In the genomic region with DNA sequence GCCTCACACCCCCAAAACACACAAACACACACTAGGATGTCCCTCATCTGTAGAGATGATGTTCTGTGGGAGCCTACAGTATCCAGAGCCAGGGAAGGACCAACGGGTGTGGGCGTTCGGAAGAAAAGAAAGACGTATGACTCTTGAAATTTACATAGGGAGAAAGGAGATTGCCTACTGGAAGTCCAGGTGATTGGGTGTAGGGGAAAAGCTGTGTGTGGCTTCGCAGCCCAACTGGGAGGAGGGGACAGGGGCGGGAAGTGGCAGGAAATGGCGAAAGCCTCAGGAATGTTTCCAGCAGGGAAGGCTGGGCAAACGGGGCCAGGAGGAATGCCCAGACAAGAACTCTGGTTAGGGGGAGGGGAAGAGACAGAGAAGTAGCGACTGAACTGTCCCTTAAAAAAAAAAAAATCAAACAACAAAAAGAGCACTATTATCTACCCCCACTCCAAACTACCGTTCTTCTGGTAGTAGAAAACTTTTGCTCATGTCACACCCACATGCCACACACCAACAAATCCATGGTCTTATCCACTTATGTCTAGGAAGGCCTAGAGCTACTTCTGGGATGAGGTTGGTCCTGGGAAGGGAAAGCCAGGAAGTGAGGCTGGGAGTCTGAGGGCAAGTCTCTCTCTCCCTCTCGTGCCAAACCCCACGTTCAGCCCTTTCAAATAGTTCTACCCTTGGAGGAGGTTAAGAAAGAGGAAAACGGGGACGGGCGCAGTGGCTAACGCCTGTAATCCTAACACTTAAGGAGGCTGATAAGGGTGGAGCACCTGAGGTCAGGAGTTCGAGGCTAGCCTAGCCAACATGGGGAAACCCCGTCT, we compare ENCODE assay signal across 1 cellular context.
TF ChIP-seq lines count a peak whose summit lies in the region.

No MANE protein-coding gene starts in this region.

TF ChIP-seq in HepG2, 621 proteins besides CTCF, POLR2A, EP300 and RAD21 (continued from another document and continues in another):
- TF ChIP-seq, protein P1, sequence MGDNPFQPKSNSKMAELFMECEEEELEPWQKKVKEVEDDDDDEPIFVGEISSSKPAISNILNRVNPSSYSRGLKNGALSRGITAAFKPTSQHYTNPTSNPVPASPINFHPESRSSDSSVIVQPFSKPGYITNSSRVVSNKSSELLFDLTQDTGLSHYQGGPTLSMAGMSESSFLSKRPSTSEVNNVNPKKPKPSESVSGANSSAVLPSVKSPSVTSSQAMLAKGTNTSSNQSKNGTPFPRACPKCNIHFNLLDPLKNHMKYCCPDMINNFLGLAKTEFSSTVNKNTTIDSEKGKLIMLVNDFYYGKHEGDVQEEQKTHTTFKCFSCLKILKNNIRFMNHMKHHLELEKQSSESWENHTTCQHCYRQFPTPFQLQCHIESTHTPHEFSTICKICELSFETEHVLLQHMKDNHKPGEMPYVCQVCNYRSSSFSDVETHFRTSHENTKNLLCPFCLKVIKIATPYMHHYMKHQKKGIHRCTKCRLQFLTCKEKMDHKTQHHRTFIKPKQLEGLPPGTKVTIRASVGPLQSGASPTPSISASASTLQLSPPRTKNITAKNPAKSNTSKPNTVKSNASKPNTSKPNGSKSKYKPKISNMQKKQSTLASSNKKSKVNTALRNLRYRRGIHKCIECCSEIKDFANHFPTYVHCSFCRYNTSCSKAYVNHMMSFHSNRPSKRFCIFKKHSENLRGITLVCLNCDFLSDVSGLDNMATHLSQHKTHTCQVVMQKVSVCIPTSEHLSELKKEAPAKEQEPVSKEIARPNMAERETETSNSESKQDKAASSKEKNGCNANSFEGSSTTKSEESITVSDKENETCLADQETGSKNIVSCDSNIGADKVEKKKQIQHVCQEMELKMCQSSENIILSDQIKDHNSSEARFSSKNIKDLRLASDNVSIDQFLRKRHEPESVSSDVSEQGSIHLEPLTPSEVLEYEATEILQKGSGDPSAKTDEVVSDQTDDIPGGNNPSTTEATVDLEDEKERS (CRISPR knock-in tag; IDR thresholded peaks at IDR 0.05), result no peak
- TF ChIP-seq ZNF20 (CRISPR knock-in tag; IDR thresholded peaks at IDR 0.05) (no peak), ARID2 (CRISPR knock-in tag; IDR thresholded peaks at IDR 0.05; ENCODE audit: borderline replicate concordance) (no peak), KDM6A (CRISPR knock-in tag; IDR thresholded peaks at IDR 0.05; ENCODE audit: low read depth) (peak; percentile 73), SMC3 (IDR thresholded peaks at IDR 0.05; ENCODE audit: low read length) (no peak), SIN3A (IDR thresholded peaks at IDR 0.05; ENCODE audit: borderline replicate concordance, low read depth, low read length) (no peak), SMAD1 (CRISPR knock-in tag; IDR thresholded peaks at IDR 0.05; ENCODE audit: borderline replicate concordance, low read depth) (0 out of 2 replicates have a peak, but pooled peaks have one; percentile 26), BCL6 (CRISPR knock-in tag; IDR thresholded peaks at IDR 0.05) (peak; percentile 29; the same call in 1 of the 2 replicates), GABPA (IDR thresholded peaks at IDR 0.05; ENCODE audit: low read depth, low read length) (no peak), GABPA (CRISPR knock-in tag; IDR thresholded peaks at IDR 0.05; ENCODE audit: low read depth) (peak; percentile 84), ARNT2 (CRISPR knock-in tag; IDR thresholded peaks at IDR 0.05; ENCODE audit: low read depth) (peak; percentile 49; the same call in 1 of the 2 replicates), SMARCE1 (IDR thresholded peaks at IDR 0.05; ENCODE audit: borderline replicate concordance) (no peak), ZC3H13 (CRISPR knock-in tag; IDR thresholded peaks at IDR 0.05) (no peak), YY1 (IDR thresholded peaks at IDR 0.05; ENCODE audit: insufficient read depth, insufficient replicate concordance, low read depth, low read length) (peak; percentile 84), ISX (CRISPR knock-in tag; conservative IDR thresholded peaks at IDR 0.05) (no peak), ZNF225 (CRISPR knock-in tag; IDR thresholded peaks at IDR 0.05) (no peak; the same call in 1 of the 2 replicates), KAT8 (CRISPR knock-in tag; IDR thresholded peaks at IDR 0.05) (peak; percentile 59; the same call in 1 of the 2 replicates), HOXA9 (CRISPR knock-in tag; IDR thresholded peaks at IDR 0.05; ENCODE audit: borderline replicate concordance) (no peak), RFXANK (CRISPR knock-in tag; IDR thresholded peaks at IDR 0.05) (peak; percentile 63; the same call in 1 of the 2 replicates), MBNL3 (CRISPR knock-in tag; conservative IDR thresholded peaks at IDR 0.05) (no peak), MYC (CRISPR knock-in tag; IDR thresholded peaks at IDR 0.05; ENCODE audit: borderline replicate concordance) (peak; percentile 63; the same call in 1 of the 2 replicates), GATAD1 (CRISPR knock-in tag; IDR thresholded peaks at IDR 0.05) (peak; percentile 55; the same call in 1 of the 2 replicates), HMG20B (CRISPR knock-in tag; conservative IDR thresholded peaks at IDR 0.05) (0 out of 2 replicates have a peak, but pooled peaks have one; percentile 32), ZNF44 (CRISPR knock-in tag; IDR thresholded peaks at IDR 0.05) (no peak), DNMT1 (CRISPR knock-in tag; IDR thresholded peaks at IDR 0.05) (no peak), ZNF749 (CRISPR knock-in tag; IDR thresholded peaks at IDR 0.05; ENCODE audit: borderline replicate concordance) (peak; percentile 58; the same call in 1 of the 2 replicates), CEBPG (CRISPR knock-in tag; IDR thresholded peaks at IDR 0.05) (peak; percentile 82), HMG20A (CRISPR knock-in tag; IDR thresholded peaks at IDR 0.05; ENCODE audit: borderline replicate concordance) (peak; percentile 55; the same call in 1 of the 2 replicates), NFRKB (IDR thresholded peaks at IDR 0.05) (no peak), ZNF670 (CRISPR knock-in tag; IDR thresholded peaks at IDR 0.05; ENCODE audit: borderline replicate concordance) (0 out of 2 replicates have a peak, but pooled peaks have one; percentile 40), ZNF883 (CRISPR knock-in tag; IDR thresholded peaks at IDR 0.05; ENCODE audit: not compliant biosample characterization) (no peak), ZNF333 (CRISPR knock-in tag; IDR thresholded peaks at IDR 0.05; ENCODE audit: borderline replicate concordance) (no peak)
- TF ChIP-seq, protein P2, sequence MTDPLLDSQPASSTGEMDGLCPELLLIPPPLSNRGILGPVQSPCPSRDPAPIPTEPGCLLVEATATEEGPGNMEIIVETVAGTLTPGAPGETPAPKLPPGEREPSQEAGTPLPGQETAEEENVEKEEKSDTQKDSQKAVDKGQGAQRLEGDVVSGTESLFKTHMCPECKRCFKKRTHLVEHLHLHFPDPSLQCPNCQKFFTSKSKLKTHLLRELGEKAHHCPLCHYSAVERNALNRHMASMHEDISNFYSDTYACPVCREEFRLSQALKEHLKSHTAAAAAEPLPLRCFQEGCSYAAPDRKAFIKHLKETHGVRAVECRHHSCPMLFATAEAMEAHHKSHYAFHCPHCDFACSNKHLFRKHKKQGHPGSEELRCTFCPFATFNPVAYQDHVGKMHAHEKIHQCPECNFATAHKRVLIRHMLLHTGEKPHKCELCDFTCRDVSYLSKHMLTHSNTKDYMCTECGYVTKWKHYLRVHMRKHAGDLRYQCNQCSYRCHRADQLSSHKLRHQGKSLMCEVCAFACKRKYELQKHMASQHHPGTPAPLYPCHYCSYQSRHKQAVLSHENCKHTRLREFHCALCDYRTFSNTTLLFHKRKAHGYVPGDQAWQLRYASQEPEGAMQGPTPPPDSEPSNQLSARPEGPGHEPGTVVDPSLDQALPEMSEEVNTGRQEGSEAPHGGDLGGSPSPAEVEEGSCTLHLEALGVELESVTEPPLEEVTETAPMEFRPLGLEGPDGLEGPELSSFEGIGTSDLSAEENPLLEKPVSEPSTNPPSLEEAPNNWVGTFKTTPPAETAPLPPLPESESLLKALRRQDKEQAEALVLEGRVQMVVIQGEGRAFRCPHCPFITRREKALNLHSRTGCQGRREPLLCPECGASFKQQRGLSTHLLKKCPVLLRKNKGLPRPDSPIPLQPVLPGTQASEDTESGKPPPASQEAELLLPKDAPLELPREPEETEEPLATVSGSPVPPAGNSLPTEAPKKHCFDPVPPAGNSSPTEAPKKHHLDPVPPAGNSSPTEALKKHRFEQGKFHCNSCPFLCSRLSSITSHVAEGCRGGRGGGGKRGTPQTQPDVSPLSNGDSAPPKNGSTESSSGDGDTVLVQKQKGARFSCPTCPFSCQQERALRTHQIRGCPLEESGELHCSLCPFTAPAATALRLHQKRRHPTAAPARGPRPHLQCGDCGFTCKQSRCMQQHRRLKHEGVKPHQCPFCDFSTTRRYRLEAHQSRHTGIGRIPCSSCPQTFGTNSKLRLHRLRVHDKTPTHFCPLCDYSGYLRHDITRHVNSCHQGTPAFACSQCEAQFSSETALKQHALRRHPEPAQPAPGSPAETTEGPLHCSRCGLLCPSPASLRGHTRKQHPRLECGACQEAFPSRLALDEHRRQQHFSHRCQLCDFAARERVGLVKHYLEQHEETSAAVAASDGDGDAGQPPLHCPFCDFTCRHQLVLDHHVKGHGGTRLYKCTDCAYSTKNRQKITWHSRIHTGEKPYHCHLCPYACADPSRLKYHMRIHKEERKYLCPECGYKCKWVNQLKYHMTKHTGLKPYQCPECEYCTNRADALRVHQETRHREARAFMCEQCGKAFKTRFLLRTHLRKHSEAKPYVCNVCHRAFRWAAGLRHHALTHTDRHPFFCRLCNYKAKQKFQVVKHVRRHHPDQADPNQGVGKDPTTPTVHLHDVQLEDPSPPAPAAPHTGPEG (CRISPR knock-in tag; IDR thresholded peaks at IDR 0.05), result peak; percentile 59; the same call in 1 of the 2 replicates
- TF ChIP-seq, protein P3, sequence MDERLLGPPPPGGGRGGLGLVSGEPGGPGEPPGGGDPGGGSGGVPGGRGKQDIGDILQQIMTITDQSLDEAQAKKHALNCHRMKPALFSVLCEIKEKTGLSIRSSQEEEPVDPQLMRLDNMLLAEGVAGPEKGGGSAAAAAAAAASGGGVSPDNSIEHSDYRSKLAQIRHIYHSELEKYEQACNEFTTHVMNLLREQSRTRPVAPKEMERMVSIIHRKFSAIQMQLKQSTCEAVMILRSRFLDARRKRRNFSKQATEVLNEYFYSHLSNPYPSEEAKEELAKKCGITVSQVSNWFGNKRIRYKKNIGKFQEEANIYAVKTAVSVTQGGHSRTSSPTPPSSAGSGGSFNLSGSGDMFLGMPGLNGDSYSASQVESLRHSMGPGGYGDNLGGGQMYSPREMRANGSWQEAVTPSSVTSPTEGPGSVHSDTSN (CRISPR knock-in tag; IDR thresholded peaks at IDR 0.05), result no peak
- TF ChIP-seq, protein P4, sequence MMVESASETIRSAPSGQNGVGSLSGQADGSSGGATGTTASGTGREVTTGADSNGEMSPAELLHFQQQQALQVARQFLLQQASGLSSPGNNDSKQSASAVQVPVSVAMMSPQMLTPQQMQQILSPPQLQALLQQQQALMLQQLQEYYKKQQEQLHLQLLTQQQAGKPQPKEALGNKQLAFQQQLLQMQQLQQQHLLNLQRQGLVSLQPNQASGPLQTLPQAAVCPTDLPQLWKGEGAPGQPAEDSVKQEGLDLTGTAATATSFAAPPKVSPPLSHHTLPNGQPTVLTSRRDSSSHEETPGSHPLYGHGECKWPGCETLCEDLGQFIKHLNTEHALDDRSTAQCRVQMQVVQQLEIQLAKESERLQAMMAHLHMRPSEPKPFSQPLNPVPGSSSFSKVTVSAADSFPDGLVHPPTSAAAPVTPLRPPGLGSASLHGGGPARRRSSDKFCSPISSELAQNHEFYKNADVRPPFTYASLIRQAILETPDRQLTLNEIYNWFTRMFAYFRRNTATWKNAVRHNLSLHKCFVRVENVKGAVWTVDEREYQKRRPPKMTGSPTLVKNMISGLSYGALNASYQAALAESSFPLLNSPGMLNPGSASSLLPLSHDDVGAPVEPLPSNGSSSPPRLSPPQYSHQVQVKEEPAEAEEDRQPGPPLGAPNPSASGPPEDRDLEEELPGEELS (CRISPR knock-in tag; IDR thresholded peaks at IDR 0.05), result peak; percentile 79
- TF ChIP-seq, protein P5, sequence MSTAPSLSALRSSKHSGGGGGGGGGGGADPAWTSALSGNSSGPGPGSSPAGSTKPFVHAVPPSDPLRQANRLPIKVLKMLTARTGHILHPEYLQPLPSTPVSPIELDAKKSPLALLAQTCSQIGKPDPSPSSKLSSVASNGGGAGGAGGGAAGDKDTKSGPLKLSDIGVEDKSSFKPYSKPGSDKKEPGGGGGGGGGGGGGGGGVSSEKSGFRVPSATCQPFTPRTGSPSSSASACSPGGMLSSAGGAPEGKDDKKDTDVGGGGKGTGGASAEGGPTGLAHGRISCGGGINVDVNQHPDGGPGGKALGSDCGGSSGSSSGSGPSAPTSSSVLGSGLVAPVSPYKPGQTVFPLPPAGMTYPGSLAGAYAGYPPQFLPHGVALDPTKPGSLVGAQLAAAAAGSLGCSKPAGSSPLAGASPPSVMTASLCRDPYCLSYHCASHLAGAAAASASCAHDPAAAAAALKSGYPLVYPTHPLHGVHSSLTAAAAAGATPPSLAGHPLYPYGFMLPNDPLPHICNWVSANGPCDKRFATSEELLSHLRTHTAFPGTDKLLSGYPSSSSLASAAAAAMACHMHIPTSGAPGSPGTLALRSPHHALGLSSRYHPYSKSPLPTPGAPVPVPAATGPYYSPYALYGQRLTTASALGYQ (CRISPR knock-in tag; IDR thresholded peaks at IDR 0.05), result peak; percentile 22; the same call in 1 of the 2 replicates
- TF ChIP-seq, protein P6, sequence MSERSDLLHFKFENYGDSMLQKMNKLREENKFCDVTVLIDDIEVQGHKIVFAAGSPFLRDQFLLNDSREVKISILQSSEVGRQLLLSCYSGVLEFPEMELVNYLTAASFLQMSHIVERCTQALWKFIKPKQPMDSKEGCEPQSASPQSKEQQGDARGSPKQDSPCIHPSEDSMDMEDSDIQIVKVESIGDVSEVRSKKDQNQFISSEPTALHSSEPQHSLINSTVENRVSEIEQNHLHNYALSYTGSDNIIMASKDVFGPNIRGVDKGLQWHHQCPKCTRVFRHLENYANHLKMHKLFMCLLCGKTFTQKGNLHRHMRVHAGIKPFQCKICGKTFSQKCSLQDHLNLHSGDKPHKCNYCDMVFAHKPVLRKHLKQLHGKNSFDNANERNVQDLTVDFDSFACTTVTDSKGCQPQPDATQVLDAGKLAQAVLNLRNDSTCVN (CRISPR knock-in tag; IDR thresholded peaks at IDR 0.05; ENCODE audit: borderline replicate concordance), result no peak
- TF ChIP-seq, protein P7, sequence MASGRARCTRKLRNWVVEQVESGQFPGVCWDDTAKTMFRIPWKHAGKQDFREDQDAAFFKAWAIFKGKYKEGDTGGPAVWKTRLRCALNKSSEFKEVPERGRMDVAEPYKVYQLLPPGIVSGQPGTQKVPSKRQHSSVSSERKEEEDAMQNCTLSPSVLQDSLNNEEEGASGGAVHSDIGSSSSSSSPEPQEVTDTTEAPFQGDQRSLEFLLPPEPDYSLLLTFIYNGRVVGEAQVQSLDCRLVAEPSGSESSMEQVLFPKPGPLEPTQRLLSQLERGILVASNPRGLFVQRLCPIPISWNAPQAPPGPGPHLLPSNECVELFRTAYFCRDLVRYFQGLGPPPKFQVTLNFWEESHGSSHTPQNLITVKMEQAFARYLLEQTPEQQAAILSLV (CRISPR knock-in tag; IDR thresholded peaks at IDR 0.05; ENCODE audit: borderline replicate concordance), result no peak
- TF ChIP-seq, protein P8, sequence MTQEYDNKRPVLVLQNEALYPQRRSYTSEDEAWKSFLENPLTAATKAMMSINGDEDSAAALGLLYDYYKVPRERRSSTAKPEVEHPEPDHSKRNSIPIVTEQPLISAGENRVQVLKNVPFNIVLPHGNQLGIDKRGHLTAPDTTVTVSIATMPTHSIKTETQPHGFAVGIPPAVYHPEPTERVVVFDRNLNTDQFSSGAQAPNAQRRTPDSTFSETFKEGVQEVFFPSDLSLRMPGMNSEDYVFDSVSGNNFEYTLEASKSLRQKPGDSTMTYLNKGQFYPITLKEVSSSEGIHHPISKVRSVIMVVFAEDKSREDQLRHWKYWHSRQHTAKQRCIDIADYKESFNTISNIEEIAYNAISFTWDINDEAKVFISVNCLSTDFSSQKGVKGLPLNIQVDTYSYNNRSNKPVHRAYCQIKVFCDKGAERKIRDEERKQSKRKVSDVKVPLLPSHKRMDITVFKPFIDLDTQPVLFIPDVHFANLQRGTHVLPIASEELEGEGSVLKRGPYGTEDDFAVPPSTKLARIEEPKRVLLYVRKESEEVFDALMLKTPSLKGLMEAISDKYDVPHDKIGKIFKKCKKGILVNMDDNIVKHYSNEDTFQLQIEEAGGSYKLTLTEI (CRISPR knock-in tag; conservative IDR thresholded peaks at IDR 0.05), result no peak
